ENCODE assay signal across 10 cellular contexts in the genomic region with DNA sequence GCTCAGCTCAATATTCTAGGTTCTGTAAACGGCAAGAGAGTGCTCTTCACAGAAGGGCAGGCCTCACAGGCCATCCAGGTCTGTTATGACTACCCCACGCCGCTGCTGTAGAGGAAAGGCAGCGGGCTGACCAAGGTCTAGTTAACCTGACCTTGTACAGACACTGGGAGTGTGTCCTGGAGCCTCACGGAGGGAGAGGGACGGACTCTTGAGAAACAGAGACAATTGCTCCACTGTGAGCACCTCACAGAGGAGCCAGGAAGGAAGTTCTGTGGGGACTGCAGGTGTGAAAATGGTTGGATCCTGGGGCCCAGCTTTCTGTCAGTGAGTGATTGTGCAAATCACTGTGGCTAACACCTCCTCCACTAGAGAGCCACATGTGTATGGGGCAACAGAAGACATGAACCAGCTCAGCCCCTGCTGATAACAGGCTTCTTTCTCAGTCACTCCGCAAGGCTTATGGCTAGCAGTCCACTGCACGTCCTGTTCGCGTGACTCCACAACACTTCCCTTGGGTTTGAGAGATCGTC. TPM values are rescaled to one million over a fixed set of nuclear protein-coding genes. Genes with fewer than 3 reads are reported as not detected.
A peak's percentile ranks its signal among the peaks of the same experiment; 100 is the strongest.
DNase-seq lines count a peak whose midpoint lies in the region; ATAC-seq, FAIRE-seq and TF ChIP-seq lines count a peak whose summit lies in the region.
"Had no signal": no experiment of that assay in that cellular context is flagged by ENCODE, and none has a peak within 500 bp of the region (broad histone marks: within the 10 kb centered on the region; RNA-seq: fewer than 3 reads in every experiment).

No MANE protein-coding gene starts in this region.

- no peaks in the 10 kb centered on the region for H3K9me2 ChIP-seq in GM23338 (ENCODE audit: insufficient read depth)

- H3K9me3 Mint-ChIP-seq in activated naive CD8-positive, alpha-beta T cell treated with anti-CD3 and anti-CD28 coated beads for 36 hours: no peaks in the 10 kb centered on the region
- H3K9me3 Mint-ChIP-seq in GM23338: no peaks in the 10 kb centered on the region

- no peak overlapping the region for H3K4me2 ChIP-seq in GM23338

- peak overlapping the region; percentile 35 for H3K4me3 Mint-ChIP-seq in activated naive CD8-positive, alpha-beta T cell treated with anti-CD3 and anti-CD28 coated beads for 36 hours
- H3K4me3 Mint-ChIP-seq in GM23338: no peak overlapping the region

- no peak overlapping the region for H3K27ac ChIP-seq in GM23338 (ENCODE audit: low read depth)
- H3K27ac ChIP-seq: adrenal gland had no signal

- peaks cover 45% of the 10 kb centered on the region for H3K36me3 ChIP-seq in GM23338 (ENCODE audit: insufficient read depth)

- H4K20me1 ChIP-seq in GM23338 (replicated peaks; ENCODE audit: insufficient read depth): peaks cover 7% of the 10 kb centered on the region

- H3F3A ChIP-seq in GM23338 (replicated peaks; ENCODE audit: low read depth): no peaks in the 10 kb centered on the region

- DNase-seq in GM19239 (ENCODE audit: insufficient read length, low spot score) (peak; percentile 44), T follicular helper cell (ENCODE audit: low read depth) (peak; percentile 4), GM23338 (ENCODE audit: low spot score) (no peak), NOMO-1 (lab: John Stamatoyannopoulos, UW; ENCODE audit: unreplicated experiment in 2 of 2) (no peak), NCI-H1694 treated with DMSO at 0.1 percent for 48 hours (lab: John Stamatoyannopoulos, UW) (no peak), frontal cortex (ENCODE audit: low spot score in 2 of 2) (no peak)
- DNase-seq in activated naive CD8-positive, alpha-beta T cell treated with anti-CD3 and anti-CD28 coated beads for 36 hours: peak; percentile 70
- peak; percentile 22 for DNase-seq in stimulated activated CD8-positive, alpha-beta memory T cell treated with anti-CD3 and anti-CD28 coated beads, Interleukin-15, amount 100 ng/mL, for 1 hour (ENCODE audit: low read depth)
- DNase-seq: NCI-H1092 treated with DMSO at 0.1 percent for 48 hours had no signal

- no peaks in the 10 kb centered on the region for H3K27me3 Mint-ChIP-seq in activated naive CD8-positive, alpha-beta T cell treated with anti-CD3 and anti-CD28 coated beads for 36 hours
- peaks cover 3% of the 10 kb centered on the region for H3K27me3 Mint-ChIP-seq in GM23338 (ENCODE audit: insufficient read depth, low read depth, poor library complexity)

- no peaks in the 10 kb centered on the region for H3K4me1 ChIP-seq in GM23338 (ENCODE audit: insufficient read depth)
- H3K4me1 ChIP-seq: adrenal gland had no signal

- no peak for TF ChIP-seq CTCF in GM23338 (conservative IDR thresholded peaks at IDR 0.05; ENCODE audit: low read depth in 2 of 2)

- no peak for ATAC-seq in GM23338

- peak overlapping the region; percentile 78 for H3K27ac Mint-ChIP-seq in activated naive CD8-positive, alpha-beta T cell treated with anti-CD3 and anti-CD28 coated beads for 36 hours
- H3K27ac Mint-ChIP-seq in GM23338: no peak overlapping the region

- H2AFZ ChIP-seq in GM23338: no peak overlapping the region

- FAIRE-seq in GM19239 (lab: Jason Lieb, UNC): peak; percentile 80
- FAIRE-seq in frontal cortex (lab: Jason Lieb, UNC): no peak

- no peaks in the 10 kb centered on the region for H3K27me3 ChIP-seq in GM23338 (ENCODE audit: insufficient read depth)
- H3K27me3 ChIP-seq: adrenal gland had no signal

- no peak overlapping the region for H3K4me3 ChIP-seq in GM23338
- H3K4me3 ChIP-seq: adrenal gland had no signal

- H3K79me2 ChIP-seq in GM23338 (replicated peaks; ENCODE audit: insufficient read depth): no peaks in the 10 kb centered on the region

- H3K4me1 Mint-ChIP-seq in activated naive CD8-positive, alpha-beta T cell treated with anti-CD3 and anti-CD28 coated beads for 36 hours: peaks cover 55% of the 10 kb centered on the region
- H3K4me1 Mint-ChIP-seq in GM23338: no peaks in the 10 kb centered on the region

- peaks cover 44% of the 10 kb centered on the region for H3K36me3 Mint-ChIP-seq in activated naive CD8-positive, alpha-beta T cell treated with anti-CD3 and anti-CD28 coated beads for 36 hours
- H3K36me3 Mint-ChIP-seq in GM23338 (ENCODE audit: low read depth): peaks cover 87% of the 10 kb centered on the region

TF ChIP-seq in GM23338, 12 proteins besides CTCF, POLR2A, EP300 and RAD21:
- no peak for TF ChIP-seq CREB1 (CRISPR knock-in tag; IDR thresholded peaks at IDR 0.05; ENCODE audit: low read depth)
- TF ChIP-seq ZNF114 (CRISPR knock-in tag; IDR thresholded peaks at IDR 0.05): no peak
- TF ChIP-seq, protein P1, sequence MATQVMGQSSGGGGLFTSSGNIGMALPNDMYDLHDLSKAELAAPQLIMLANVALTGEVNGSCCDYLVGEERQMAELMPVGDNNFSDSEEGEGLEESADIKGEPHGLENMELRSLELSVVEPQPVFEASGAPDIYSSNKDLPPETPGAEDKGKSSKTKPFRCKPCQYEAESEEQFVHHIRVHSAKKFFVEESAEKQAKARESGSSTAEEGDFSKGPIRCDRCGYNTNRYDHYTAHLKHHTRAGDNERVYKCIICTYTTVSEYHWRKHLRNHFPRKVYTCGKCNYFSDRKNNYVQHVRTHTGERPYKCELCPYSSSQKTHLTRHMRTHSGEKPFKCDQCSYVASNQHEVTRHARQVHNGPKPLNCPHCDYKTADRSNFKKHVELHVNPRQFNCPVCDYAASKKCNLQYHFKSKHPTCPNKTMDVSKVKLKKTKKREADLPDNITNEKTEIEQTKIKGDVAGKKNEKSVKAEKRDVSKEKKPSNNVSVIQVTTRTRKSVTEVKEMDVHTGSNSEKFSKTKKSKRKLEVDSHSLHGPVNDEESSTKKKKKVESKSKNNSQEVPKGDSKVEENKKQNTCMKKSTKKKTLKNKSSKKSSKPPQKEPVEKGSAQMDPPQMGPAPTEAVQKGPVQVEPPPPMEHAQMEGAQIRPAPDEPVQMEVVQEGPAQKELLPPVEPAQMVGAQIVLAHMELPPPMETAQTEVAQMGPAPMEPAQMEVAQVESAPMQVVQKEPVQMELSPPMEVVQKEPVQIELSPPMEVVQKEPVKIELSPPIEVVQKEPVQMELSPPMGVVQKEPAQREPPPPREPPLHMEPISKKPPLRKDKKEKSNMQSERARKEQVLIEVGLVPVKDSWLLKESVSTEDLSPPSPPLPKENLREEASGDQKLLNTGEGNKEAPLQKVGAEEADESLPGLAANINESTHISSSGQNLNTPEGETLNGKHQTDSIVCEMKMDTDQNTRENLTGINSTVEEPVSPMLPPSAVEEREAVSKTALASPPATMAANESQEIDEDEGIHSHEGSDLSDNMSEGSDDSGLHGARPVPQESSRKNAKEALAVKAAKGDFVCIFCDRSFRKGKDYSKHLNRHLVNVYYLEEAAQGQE (IDR thresholded peaks at IDR 0.05; ENCODE audit: unreplicated experiment): no peak
- TF ChIP-seq JUNB (IDR thresholded peaks at IDR 0.05; ENCODE audit: unreplicated experiment): no peak
- no peak for TF ChIP-seq EZH2 (IDR thresholded peaks at IDR 0.05; ENCODE audit: low read depth, unreplicated experiment)
- TF ChIP-seq, protein P2, sequence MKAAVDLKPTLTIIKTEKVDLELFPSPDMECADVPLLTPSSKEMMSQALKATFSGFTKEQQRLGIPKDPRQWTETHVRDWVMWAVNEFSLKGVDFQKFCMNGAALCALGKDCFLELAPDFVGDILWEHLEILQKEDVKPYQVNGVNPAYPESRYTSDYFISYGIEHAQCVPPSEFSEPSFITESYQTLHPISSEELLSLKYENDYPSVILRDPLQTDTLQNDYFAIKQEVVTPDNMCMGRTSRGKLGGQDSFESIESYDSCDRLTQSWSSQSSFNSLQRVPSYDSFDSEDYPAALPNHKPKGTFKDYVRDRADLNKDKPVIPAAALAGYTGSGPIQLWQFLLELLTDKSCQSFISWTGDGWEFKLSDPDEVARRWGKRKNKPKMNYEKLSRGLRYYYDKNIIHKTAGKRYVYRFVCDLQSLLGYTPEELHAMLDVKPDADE (IDR thresholded peaks at IDR 0.05): no peak
- no peak for TF ChIP-seq NANOG (IDR thresholded peaks at IDR 0.05; ENCODE audit: borderline replicate concordance)
TF ChIP-seq in GM23338: peak in this region for 0.

RNA-seq across cellular contexts. Expression of a gene that starts 31.4 kb away (rescaled TPM):
- under 1 TPM; 0.60 to 0.72 TPM for total RNA-seq in activated naive CD8-positive, alpha-beta T cell treated with anti-CD3 and anti-CD28 coated beads for 36 hours
- total RNA-seq in GM23338 (2014; rRNA removed; shearing (Covaris generic)): 5.5 and 6.0 TPM in 2 replicates
- 4.4 and 4.9 TPM in 2 replicates for polyA plus RNA-seq in GM23338 (2016; fragmentation: Nextera tagmentation; extraction: Ambion mirVana)
- 104 TPM for total RNA-seq in frontal cortex

Comparison
In these comparisons a context has a peak if more than half of its experiments do, and no peak if none do; other contexts are left out.
1. DNase-seq: peak in GM19239 (single experiment), T follicular helper cell (single experiment), activated naive CD8-positive, alpha-beta T cell treated with anti-CD3 and anti-CD28 coated beads for 36 hours (single experiment) and stimulated activated CD8-positive, alpha-beta memory T cell treated with anti-CD3 and anti-CD28 coated beads, Interleukin-15, amount 100 ng/mL, for 1 hour (single experiment); none in GM23338 (single experiment), NOMO-1 (0 of 2), NCI-H1694 treated with DMSO at 0.1 percent for 48 hours (single experiment) and frontal cortex (0 of 2).
2. RNA of a gene that starts 31.4 kb away (total RNA-seq): 104 TPM in frontal cortex (single experiment); 5.5 to 6.0 TPM in GM23338 and 0.60 to 0.72 TPM in activated naive CD8-positive, alpha-beta T cell treated with anti-CD3 and anti-CD28 coated beads for 36 hours; every median in the first group is over 10 times any median in the second.